In genomic region chr16:87334611-87335305, GRCh38 we compare ENCODE assay signal across 22 cellular contexts.
"Had no signal": no experiment of that assay in that cellular context is flagged by ENCODE, and none has a peak within 500 bp of the region (broad histone marks: within the 10 kb centered on the region; RNA-seq: fewer than 3 reads in every experiment).

No MANE protein-coding gene starts in this region.

- H3K27me3 Mint-ChIP-seq: activated B cell treated with CpG ODN at 0.5 μM for 24 hours; activated CD4-positive, alpha-beta memory T cell treated with anti-CD3 and anti-CD28 coated beads, Interleukin-2, amount 10 ng/mL, durations not matched to agents 7 days and 5 days; activated CD4-positive, alpha-beta T cell treated with anti-CD3 and anti-CD28 coated beads, Interleukin-2, amount 10 ng/mL, durations not matched to agents 7 days and 5 days; activated naive CD8-positive, alpha-beta T cell; activated T-helper 17 cell treated with anti-CD3 and anti-CD28 coated beads, Interleukin-2, amount 50 U/mL, for 72 hours had no signal

- DNase-seq: activated B cell treated with CpG ODN at 0.5 μM for 24 hours; activated CD4-positive, alpha-beta memory T cell treated with anti-CD3 and anti-CD28 coated beads, Interleukin-2, amount 10 ng/mL, durations not matched to agents 7 days and 5 days; activated CD4-positive, alpha-beta T cell treated with anti-CD3 and anti-CD28 coated beads for 1 hour; activated CD4-positive, alpha-beta T cell treated with anti-CD3 and anti-CD28 coated beads, Interleukin-2, amount 10 ng/mL, durations not matched to agents 7 days and 5 days; activated gamma-delta T cell; activated naive CD4-positive, alpha-beta T cell treated with anti-CD3 and anti-CD28 coated beads for 36 hours; activated T-cell treated with anti-CD3 and anti-CD28 coated beads for 4 hours; activated T-cell treated with anti-CD3 and anti-CD28 coated beads, Interleukin-2, amount 50 U/mL, for 48 hours; brain microvascular endothelial cell; MM.1S; NCI-H1105; NCI-H1436; NCI-H1694 treated with DMSO at 0.1 percent for 48 hours; NCI-H2029 treated with DMSO at 0.1 percent for 48 hours; NCI-H510A treated with DMSO at 0.1 percent for 48 hours; NCI-H69; PC-3; SW 1271; T1000 had no signal

- H3K27ac ChIP-seq: brain microvascular endothelial cell, cardiac muscle cell had no signal

- H3K4me3 ChIP-seq: cardiac muscle cell had no signal

- H3K9me3 Mint-ChIP-seq: activated B cell treated with CpG ODN at 0.5 μM for 24 hours; activated CD4-positive, alpha-beta memory T cell treated with anti-CD3 and anti-CD28 coated beads, Interleukin-2, amount 10 ng/mL, durations not matched to agents 7 days and 5 days; activated CD4-positive, alpha-beta T cell treated with anti-CD3 and anti-CD28 coated beads, Interleukin-2, amount 10 ng/mL, durations not matched to agents 7 days and 5 days; activated naive CD4-positive, alpha-beta T cell treated with anti-CD3 and anti-CD28 coated beads for 36 hours; activated T-helper 17 cell treated with anti-CD3 and anti-CD28 coated beads, Interleukin-2, amount 50 U/mL, for 72 hours had no signal

- H3K27ac Mint-ChIP-seq: activated B cell treated with CpG ODN at 0.5 μM for 24 hours; activated CD4-positive, alpha-beta memory T cell treated with anti-CD3 and anti-CD28 coated beads, Interleukin-2, amount 10 ng/mL, durations not matched to agents 7 days and 5 days; activated CD4-positive, alpha-beta T cell treated with anti-CD3 and anti-CD28 coated beads, Interleukin-2, amount 10 ng/mL, durations not matched to agents 7 days and 5 days; activated naive CD4-positive, alpha-beta T cell treated with anti-CD3 and anti-CD28 coated beads for 36 hours; activated T-helper 17 cell treated with anti-CD3 and anti-CD28 coated beads, Interleukin-2, amount 50 U/mL, for 72 hours had no signal

- H3K36me3 Mint-ChIP-seq: activated naive CD8-positive, alpha-beta T cell had no signal

- H3K27me3 ChIP-seq: brain microvascular endothelial cell, cardiac muscle cell had no signal

- H3K4me3 Mint-ChIP-seq: activated B cell treated with CpG ODN at 0.5 μM for 24 hours; activated CD4-positive, alpha-beta memory T cell treated with anti-CD3 and anti-CD28 coated beads, Interleukin-2, amount 10 ng/mL, durations not matched to agents 7 days and 5 days; activated CD4-positive, alpha-beta T cell treated with anti-CD3 and anti-CD28 coated beads, Interleukin-2, amount 10 ng/mL, durations not matched to agents 7 days and 5 days; activated naive CD4-positive, alpha-beta T cell treated with anti-CD3 and anti-CD28 coated beads for 36 hours; activated naive CD8-positive, alpha-beta T cell; activated T-helper 17 cell treated with anti-CD3 and anti-CD28 coated beads, Interleukin-2, amount 50 U/mL, for 72 hours had no signal
